1 cellular context compared by ENCODE assay signal in the genomic region with DNA sequence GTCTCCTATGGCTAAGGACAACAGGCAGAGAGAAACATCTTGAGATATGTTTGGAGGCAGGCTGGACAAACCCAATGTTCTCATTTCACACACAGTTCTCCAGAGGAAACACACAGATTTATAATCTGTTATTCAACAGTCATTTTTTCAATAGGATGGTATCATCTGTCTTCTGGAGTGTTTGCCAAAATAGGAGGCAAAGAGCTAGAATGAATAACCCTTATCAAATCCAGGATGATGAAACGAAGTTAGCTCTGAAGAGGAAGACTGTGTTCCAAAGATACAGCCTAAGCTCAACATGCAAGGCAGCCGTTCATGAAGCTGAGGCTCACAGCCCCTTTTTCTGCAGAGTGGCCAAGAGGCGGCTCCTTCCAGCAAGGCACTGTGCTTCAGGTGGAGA.
TF ChIP-seq lines count a peak whose summit lies in the region.

No MANE protein-coding gene starts in this region.

TF ChIP-seq in HepG2, 621 proteins besides CTCF, POLR2A, EP300 and RAD21 (continued from another document):
- TF ChIP-seq KIAA2018 (CRISPR knock-in tag; IDR thresholded peaks at IDR 0.05; ENCODE audit: borderline replicate concordance): no peak
- no peak for TF ChIP-seq NFYB (CRISPR knock-in tag; IDR thresholded peaks at IDR 0.05)
- TF ChIP-seq ZNF17 (CRISPR knock-in tag; IDR thresholded peaks at IDR 0.05): no peak
- TF ChIP-seq, protein P1, sequence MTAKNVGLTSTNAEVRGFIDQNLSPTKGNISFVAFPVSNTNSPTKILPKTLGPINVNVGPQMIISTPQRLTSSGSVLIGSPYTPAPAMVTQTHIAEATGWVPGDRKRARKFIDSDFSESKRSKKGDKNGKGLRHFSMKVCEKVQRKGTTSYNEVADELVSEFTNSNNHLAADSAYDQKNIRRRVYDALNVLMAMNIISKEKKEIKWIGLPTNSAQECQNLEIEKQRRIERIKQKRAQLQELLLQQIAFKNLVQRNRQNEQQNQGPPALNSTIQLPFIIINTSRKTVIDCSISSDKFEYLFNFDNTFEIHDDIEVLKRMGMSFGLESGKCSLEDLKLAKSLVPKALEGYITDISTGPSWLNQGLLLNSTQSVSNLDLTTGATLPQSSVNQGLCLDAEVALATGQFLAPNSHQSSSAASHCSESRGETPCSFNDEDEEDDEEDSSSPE (CRISPR knock-in tag; IDR thresholded peaks at IDR 0.05): no peak
